Comparison of ENCODE assay signal across 23 cellular contexts in the genomic region with DNA sequence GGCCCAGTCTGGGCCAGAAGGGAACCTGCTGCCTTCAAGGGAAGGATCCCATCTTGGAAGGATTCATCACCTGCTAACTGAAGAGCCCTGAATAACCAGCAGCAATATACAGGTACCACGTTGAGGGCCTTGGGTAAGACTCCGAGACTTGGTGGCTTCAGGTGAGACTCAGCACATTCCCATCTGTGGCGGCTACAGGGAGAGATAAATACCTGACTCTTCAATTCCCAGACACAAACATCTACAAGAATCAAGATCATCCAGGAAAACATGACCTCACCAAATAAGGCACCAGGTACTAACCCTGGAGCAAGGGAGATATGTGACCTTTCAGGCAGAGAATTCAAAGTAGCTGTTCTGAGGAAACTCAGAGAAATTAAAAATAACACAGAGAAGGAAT.
"Had no signal": no experiment of that assay in that cellular context is flagged by ENCODE, and none has a peak within 500 bp of the region (broad histone marks: within the 10 kb centered on the region; RNA-seq: fewer than 3 reads in every experiment).

No MANE protein-coding gene starts in this region.

- H3K27ac ChIP-seq: stomach, suprapubic skin, thoracic aorta, thyroid gland, tibial artery, tibial nerve, transverse colon, upper lobe of left lung, upper lobe of right lung, uterus, vagina had no signal

- H3K36me3 ChIP-seq: stomach, suprapubic skin, thoracic aorta, thyroid gland, tibial artery, tibial nerve, transverse colon, upper lobe of left lung, upper lobe of right lung, uterus, vagina had no signal

- H3K4me1 ChIP-seq: stomach, suprapubic skin, thyroid gland, tibial artery, tibial nerve, transverse colon, upper lobe of left lung, upper lobe of right lung, uterus, vagina had no signal

- H3K27me3 ChIP-seq: stomach, suprapubic skin, thyroid gland, tibial artery, tibial nerve, transverse colon, upper lobe of left lung, upper lobe of right lung, uterus, vagina had no signal

- H3K4me3 ChIP-seq: stomach, suprapubic skin, thoracic aorta, thyroid gland, tibial artery, tibial nerve, transverse colon, upper lobe of left lung, upper lobe of right lung, uterus, vagina had no signal

- DNase-seq: stimulated activated CD4-positive, alpha-beta T cell treated with anti-CD3 and anti-CD28 coated beads, Interleukin-2, amount 100 ng/mL, for 24 hours; stimulated activated CD4-positive, alpha-beta T cell treated with anti-CD3 and anti-CD28 coated beads, Interleukin-2, amount 100 ng/mL, for 48 hours; stimulated activated CD4-positive, alpha-beta T cell treated with anti-CD3 and anti-CD28 coated beads, Interleukin-4, amount 100 ng/mL, for 1 hour; stimulated activated CD4-positive, alpha-beta T cell treated with anti-CD3 and anti-CD28 coated beads, Interleukin-4, amount 100 ng/mL, for 24 hours; stimulated activated CD4-positive, alpha-beta T cell treated with anti-CD3 and anti-CD28 coated beads, Interleukin-4, amount 100 ng/mL, for 4 hours; stimulated activated CD8-positive, alpha-beta memory T cell treated with anti-CD3 and anti-CD28 coated beads, Interleukin-4, amount 100 ng/mL, for 48 hours; stimulated activated naive B cell treated with anti-CD40 and anti-IgM and Interleukin-4, amounts not matched to agents 10 μg/mL and 1 μg/mL and 100 μg/mL, for 72 hours; stimulated activated naive CD4-positive, alpha-beta T cell; stimulated activated naive CD4-positive, alpha-beta T cell treated with Interleukin-2 at 50 U/mL for 16 hours; stimulated activated naive CD8-positive, alpha-beta T cell treated with anti-CD3 and anti-CD28 coated beads, Interleukin-15, amount 100 ng/mL, for 72 hours; stimulated activated naive CD8-positive, alpha-beta T cell treated with anti-CD3 and anti-CD28 coated beads, Interleukin-15, Interleukin-2, amounts not matched to agents 100 U/mL and 50 U/mL, for 24 hours; stomach; substantia nigra; thyroid gland; tibial artery; transverse colon; upper lobe of left lung; upper lobe of right lung; uterus had no signal

- H3K9me3 ChIP-seq: thyroid gland, upper lobe of right lung, uterus, vagina had no signal
